8 cellular contexts compared by ENCODE assay signal in the genomic region with DNA sequence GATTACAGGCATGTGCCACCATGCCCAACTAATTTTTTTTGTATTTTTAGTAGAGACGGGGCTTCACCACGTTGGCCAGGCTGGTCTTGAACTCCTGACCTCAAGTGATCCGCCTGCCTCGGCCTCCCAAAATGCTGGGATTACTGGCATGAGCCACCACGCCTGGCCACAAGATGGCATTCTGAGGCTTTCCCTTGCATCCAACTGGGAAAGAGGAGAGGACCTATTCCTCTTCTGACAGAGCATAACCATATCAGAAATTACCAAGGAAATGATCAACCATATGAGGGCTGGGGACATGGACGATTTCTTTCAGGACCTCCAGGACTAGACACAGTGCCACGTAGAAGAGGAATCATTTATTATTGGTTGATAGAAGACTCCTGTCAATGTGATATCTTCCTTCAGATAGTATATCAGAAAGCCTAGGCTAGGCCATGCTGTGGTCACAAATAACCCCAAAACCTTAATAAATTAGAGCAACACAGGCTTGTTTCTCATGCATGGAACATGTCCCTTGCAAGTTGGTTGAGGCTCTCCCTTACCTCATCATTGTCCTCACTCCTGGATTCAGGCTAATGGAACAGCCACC.
DNase-seq lines count a peak whose midpoint lies in the region; ATAC-seq and TF ChIP-seq lines count a peak whose summit lies in the region.

No MANE protein-coding gene starts in this region.

- intact Hi-C loops in right lobe of liver (cut with DNase I) (loop anchor here (5.0 to 10.0 kb wide), 2 partner anchors 186 to 188 kb away; no protein-coding TSS in a partner anchor), posterior vena cava (cut with DNase I) (loop anchor here (10.0 kb wide), 3 partner anchors 118 to 398 kb away; no protein-coding TSS in a partner anchor)

- H3K9me3 ChIP-seq in right lobe of liver, result no peaks in the 10 kb centered on the region

- TF ChIP-seq CTCF in AG09319 (IDR thresholded peaks at IDR 0.05; ENCODE audit: low read depth, low read length), result peak; percentile 69
- peak; percentile 68 for TF ChIP-seq CTCF in cardiac fibroblast (IDR thresholded peaks at IDR 0.05; ENCODE audit: low read depth, low read length)
- TF ChIP-seq CTCF in right lobe of liver (IDR thresholded peaks at IDR 0.05), result peak; percentile 65 to 86 (median 76)

- 14% methylated on average over 7 of the region's 7 CpGs for WGBS in right lobe of liver (ENCODE audit: insufficient coverage, low coverage, low lambda C conversion rate, missing lambda C conversion rate)

- H3K27ac ChIP-seq in right lobe of liver, result no peak overlapping the region

- no peak for DNase-seq in AG09319 (ENCODE audit: extremely low read depth, low read depth)
- DNase-seq in LHCN-M2 (ENCODE audit: low read depth), result peak; percentile 51
- DNase-seq in cardiac fibroblast (ENCODE audit: low read depth in 2 of 2), result peak; percentile 64 to 73
- peak; percentile 54 to 67 (median 65) for DNase-seq in right lobe of liver
- DNase-seq in posterior vena cava (ENCODE audit: low spot score), result no peak

- no peaks in the 10 kb centered on the region for H3K36me3 ChIP-seq in right lobe of liver

- peak; percentile 91 to 95 (median 93) for ATAC-seq in right lobe of liver
- no peak for ATAC-seq in GM18873 (IDR thresholded peaks at IDR 0.05; ENCODE audit: low FRiP score, unreplicated experiment)
- no peak for ATAC-seq in GM19324 (IDR thresholded peaks at IDR 0.05; ENCODE audit: low FRiP score, unreplicated experiment)
- no peak for ATAC-seq in GM21447 (IDR thresholded peaks at IDR 0.05; ENCODE audit: unreplicated experiment)

- peaks cover 0 to 2% (median under 1%) of the 10 kb centered on the region in 4 donors for H3K4me1 ChIP-seq in right lobe of liver

- H3K27me3 ChIP-seq in right lobe of liver, result no peaks in the 10 kb centered on the region

- no peak overlapping the region for H3K4me3 ChIP-seq in cardiac fibroblast (replicated peaks in 1 of 2; ENCODE audit: low read depth in 2 of 2, low read length in 2 of 2)
- no peak overlapping the region for H3K4me3 ChIP-seq in right lobe of liver

- no peak for TF ChIP-seq POLR2A in right lobe of liver (IDR thresholded peaks at IDR 0.05)

Comparison
In these comparisons a context has a peak if more than half of its experiments do, and no peak if none do; other contexts are left out.
1. DNase-seq: peak in LHCN-M2 (single experiment), cardiac fibroblast (2 of 2) and right lobe of liver (3 of 3); none in AG09319 (single experiment) and posterior vena cava (single experiment).
2. ATAC-seq: peak in right lobe of liver (4 of 4); none in GM18873 (single experiment), GM19324 (single experiment) and GM21447 (single experiment).
3. Peak in every context shown above with its lines, with median percentiles within 50 percentile points of each other: CTCF ChIP-seq.